1 cellular context compared by ENCODE assay signal in the genomic region with DNA sequence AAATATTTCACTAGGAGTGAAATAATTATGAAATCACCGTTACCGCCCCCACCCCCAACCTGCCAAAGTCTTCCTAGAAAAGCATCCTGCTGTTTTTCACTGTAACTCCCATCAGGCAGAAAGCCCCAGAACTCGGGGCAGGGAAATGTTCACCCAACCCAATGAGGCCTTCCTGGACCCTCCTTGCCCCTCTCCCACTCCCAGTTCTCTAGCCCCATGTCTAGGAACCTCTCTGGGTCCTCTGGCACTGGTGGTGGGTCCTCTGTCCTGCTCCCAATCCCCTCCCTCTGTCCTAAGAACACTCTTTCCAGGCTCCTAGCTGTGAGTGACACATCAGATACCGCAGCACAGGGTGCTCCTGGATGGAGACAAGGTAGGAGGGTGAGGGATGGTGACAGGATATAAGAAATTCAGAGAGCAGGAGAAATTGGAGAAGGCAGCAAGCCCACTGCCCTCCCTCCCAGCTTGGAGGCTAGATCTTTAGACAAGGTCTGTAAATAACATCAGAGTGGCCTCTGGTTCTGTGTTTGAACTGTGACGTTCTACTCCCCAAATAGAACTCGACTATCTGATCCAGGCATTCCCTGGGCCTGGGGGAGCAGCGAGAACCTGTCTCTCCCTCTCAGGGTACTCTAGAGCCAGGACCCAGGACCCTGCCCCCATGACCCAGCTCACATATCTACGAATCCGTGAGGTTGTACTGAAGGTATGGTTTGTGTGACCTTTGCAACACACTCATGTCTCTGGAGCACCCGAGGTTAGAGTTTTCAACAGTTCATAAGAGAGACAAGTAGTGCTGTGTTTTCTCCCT.
TF ChIP-seq lines count a peak whose summit lies in the region.

No MANE protein-coding gene starts in this region.

TF ChIP-seq in SK-N-SH, 30 proteins besides CTCF, POLR2A, EP300 and RAD21:
- TF ChIP-seq JUND (IDR thresholded peaks at IDR 0.05) = no peak
- TF ChIP-seq TEAD4 (IDR thresholded peaks at IDR 0.05; ENCODE audit: borderline replicate concordance, insufficient read depth) = no peak
- no peak for TF ChIP-seq EZH2phosphoT487 (IDR thresholded peaks at IDR 0.05; ENCODE audit: borderline replicate concordance, low read depth)
- no peak for TF ChIP-seq YY1 (IDR thresholded peaks at IDR 0.05; ENCODE audit: low read depth)
- TF ChIP-seq MXI1 (IDR thresholded peaks at IDR 0.05; ENCODE audit: low read depth, low read length) = no peak
- TF ChIP-seq, protein P1, sequence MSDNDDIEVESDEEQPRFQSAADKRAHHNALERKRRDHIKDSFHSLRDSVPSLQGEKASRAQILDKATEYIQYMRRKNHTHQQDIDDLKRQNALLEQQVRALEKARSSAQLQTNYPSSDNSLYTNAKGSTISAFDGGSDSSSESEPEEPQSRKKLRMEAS (IDR thresholded peaks at IDR 0.05; ENCODE audit: low read depth) = no peak
- TF ChIP-seq SIN3A (IDR thresholded peaks at IDR 0.05; ENCODE audit: borderline replicate concordance, low read depth, low read length) = no peak
- TF ChIP-seq, protein P2, sequence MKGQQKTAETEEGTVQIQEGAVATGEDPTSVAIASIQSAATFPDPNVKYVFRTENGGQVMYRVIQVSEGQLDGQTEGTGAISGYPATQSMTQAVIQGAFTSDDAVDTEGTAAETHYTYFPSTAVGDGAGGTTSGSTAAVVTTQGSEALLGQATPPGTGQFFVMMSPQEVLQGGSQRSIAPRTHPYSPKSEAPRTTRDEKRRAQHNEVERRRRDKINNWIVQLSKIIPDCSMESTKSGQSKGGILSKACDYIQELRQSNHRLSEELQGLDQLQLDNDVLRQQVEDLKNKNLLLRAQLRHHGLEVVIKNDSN (IDR thresholded peaks at IDR 0.05; ENCODE audit: borderline replicate concordance, low read depth) = no peak
- TF ChIP-seq, protein P3, sequence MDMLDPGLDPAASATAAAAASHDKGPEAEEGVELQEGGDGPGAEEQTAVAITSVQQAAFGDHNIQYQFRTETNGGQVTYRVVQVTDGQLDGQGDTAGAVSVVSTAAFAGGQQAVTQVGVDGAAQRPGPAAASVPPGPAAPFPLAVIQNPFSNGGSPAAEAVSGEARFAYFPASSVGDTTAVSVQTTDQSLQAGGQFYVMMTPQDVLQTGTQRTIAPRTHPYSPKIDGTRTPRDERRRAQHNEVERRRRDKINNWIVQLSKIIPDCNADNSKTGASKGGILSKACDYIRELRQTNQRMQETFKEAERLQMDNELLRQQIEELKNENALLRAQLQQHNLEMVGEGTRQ (IDR thresholded peaks at IDR 0.05; ENCODE audit: borderline replicate concordance, low read depth, low read length) = no peak
- TF ChIP-seq FOXM1 (IDR thresholded peaks at IDR 0.05; ENCODE audit: low read depth) = no peak
- no peak for TF ChIP-seq TCF12 (IDR thresholded peaks at IDR 0.05)
- TF ChIP-seq, protein P4, sequence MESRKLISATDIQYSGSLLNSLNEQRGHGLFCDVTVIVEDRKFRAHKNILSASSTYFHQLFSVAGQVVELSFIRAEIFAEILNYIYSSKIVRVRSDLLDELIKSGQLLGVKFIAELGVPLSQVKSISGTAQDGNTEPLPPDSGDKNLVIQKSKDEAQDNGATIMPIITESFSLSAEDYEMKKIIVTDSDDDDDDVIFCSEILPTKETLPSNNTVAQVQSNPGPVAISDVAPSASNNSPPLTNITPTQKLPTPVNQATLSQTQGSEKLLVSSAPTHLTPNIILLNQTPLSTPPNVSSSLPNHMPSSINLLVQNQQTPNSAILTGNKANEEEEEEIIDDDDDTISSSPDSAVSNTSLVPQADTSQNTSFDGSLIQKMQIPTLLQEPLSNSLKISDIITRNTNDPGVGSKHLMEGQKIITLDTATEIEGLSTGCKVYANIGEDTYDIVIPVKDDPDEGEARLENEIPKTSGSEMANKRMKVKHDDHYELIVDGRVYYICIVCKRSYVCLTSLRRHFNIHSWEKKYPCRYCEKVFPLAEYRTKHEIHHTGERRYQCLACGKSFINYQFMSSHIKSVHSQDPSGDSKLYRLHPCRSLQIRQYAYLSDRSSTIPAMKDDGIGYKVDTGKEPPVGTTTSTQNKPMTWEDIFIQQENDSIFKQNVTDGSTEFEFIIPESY (IDR thresholded peaks at IDR 0.05; ENCODE audit: borderline replicate concordance, low read depth) = no peak
